31 cellular contexts compared by ENCODE assay signal in the genomic region with DNA sequence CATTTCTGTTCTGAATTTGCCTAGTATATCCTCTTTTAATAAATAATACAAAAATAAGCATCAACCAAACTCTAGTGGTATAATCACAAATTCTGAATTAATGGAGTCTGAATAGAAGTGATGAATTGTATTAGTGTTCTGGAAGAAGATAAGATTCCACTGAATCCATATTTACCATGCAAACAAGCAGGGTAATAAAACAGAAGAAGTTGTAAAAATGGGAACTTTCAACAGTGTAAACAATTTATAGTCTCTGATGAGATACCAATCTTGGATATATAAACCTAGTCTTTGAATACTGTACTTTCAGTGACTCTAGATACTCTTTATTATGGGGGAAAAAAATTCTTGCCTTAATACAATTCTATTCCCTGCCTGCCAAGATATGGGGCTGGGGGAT.
"Had no signal": no experiment of that assay in that cellular context is flagged by ENCODE, and none has a peak within 500 bp of the region (broad histone marks: within the 10 kb centered on the region; RNA-seq: fewer than 3 reads in every experiment).

No MANE protein-coding gene starts in this region.

- DNase-seq: activated CD4-positive, alpha-beta memory T cell treated with anti-CD3 and anti-CD28 coated beads for 36 hours; activated CD4-positive, alpha-beta T cell treated with anti-CD3 and anti-CD28 coated beads for 36 hours; activated CD4-positive, alpha-beta T cell treated with anti-CD3 and anti-CD28 coated beads, Interleukin-2, amount 10 ng/mL, durations not matched to agents 24 days and 14 days; activated CD4-positive, CD25-positive, alpha-beta regulatory T cell; activated CD4-positive, CD25-positive, alpha-beta regulatory T cell treated with anti-CD3 and anti-CD28 coated beads, Interleukin-2, amount 50 U/mL, for 72 hours; activated CD8-positive, alpha-beta memory T cell treated with anti-CD3 and anti-CD28 coated beads, Interleukin-2, amount 10 ng/mL, durations not matched to agents 7 days and 5 days; activated CD8-positive, alpha-beta memory T cell treated with anti-CD3 and anti-CD28 coated beads, Interleukin-2, amount 50 U/mL, for 4 hours; activated CD8-positive, alpha-beta T cell treated with anti-CD3 and anti-CD28 coated beads, Interleukin-2, amount 10 ng/mL, durations not matched to agents 7 days and 5 days; activated effector memory CD4-positive, alpha-beta T cell treated with anti-CD3 and anti-CD28 coated beads, Interleukin-2, amount 50 U/mL, for 16 hours; activated naive CD4-positive, alpha-beta T cell treated with anti-CD3 and anti-CD28 coated beads, Interleukin-2, amount 10 ng/mL, durations not matched to agents 7 days and 5 days; activated naive CD8-positive, alpha-beta T cell treated with anti-CD3 and anti-CD28 coated beads, Interleukin-2, amount 10 ng/mL, durations not matched to agents 7 days and 5 days; activated T-cell treated with anti-CD3 and anti-CD28 coated beads, Interleukin-2, amount 50 U/mL, for 1 hour; activated T-cell treated with anti-CD3 and anti-CD28 coated beads, Interleukin-2, amount 50 U/mL, for 48 hours; anterior cingulate cortex; brain microvascular endothelial cell; dorsolateral prefrontal cortex; effector memory CD4-positive, alpha-beta T cell; erythroblast; foreskin melanocyte; glutamatergic neuron; heart left ventricle; hippocampal formation; T-helper 2 cell had no signal

- H3K36me3 Mint-ChIP-seq: activated CD4-positive, alpha-beta memory T cell treated with anti-CD3 and anti-CD28 coated beads for 36 hours; activated CD8-positive, alpha-beta memory T cell treated with anti-CD3 and anti-CD28 coated beads, Interleukin-2, amount 10 ng/mL, durations not matched to agents 7 days and 5 days; activated naive CD4-positive, alpha-beta T cell treated with anti-CD3 and anti-CD28 coated beads, Interleukin-2, amount 10 ng/mL, durations not matched to agents 7 days and 5 days; activated naive CD4-positive, alpha-beta T cell treated with anti-CD3 and anti-CD28 coated beads, Interleukin-2, amount 50 U/mL, for 72 hours; activated naive CD8-positive, alpha-beta T cell treated with anti-CD3 and anti-CD28 coated beads, Interleukin-2, amount 10 ng/mL, durations not matched to agents 7 days and 5 days had no signal

- H3K9me3 ChIP-seq: esophagus muscularis mucosa, heart left ventricle had no signal

- H3K27me3 Mint-ChIP-seq: activated CD4-positive, alpha-beta memory T cell treated with anti-CD3 and anti-CD28 coated beads for 36 hours; activated CD4-positive, alpha-beta T cell treated with anti-CD3 and anti-CD28 coated beads for 36 hours; activated CD4-positive, alpha-beta T cell treated with anti-CD3 and anti-CD28 coated beads, Interleukin-2, amount 10 ng/mL, durations not matched to agents 24 days and 14 days; activated CD8-positive, alpha-beta memory T cell treated with anti-CD3 and anti-CD28 coated beads, Interleukin-2, amount 10 ng/mL, durations not matched to agents 7 days and 5 days; activated naive CD4-positive, alpha-beta T cell treated with anti-CD3 and anti-CD28 coated beads, Interleukin-2, amount 10 ng/mL, durations not matched to agents 7 days and 5 days; activated naive CD8-positive, alpha-beta T cell treated with anti-CD3 and anti-CD28 coated beads, Interleukin-2, amount 10 ng/mL, durations not matched to agents 7 days and 5 days; central memory CD8-positive, alpha-beta T cell; dendritic cell treated with granulocyte-macrophage colony-stimulating factor and Interleukin-4, amounts not matched to agents 40 ng/mL and 50 ng/mL, for 4 days had no signal

- H3K27me3 ChIP-seq: brain microvascular endothelial cell, dorsolateral prefrontal cortex, esophagus muscularis mucosa, heart left ventricle had no signal

- H3K36me3 ChIP-seq: brain microvascular endothelial cell, esophagus muscularis mucosa, heart left ventricle had no signal

- H3K4me3 ChIP-seq: coronary artery, dorsolateral prefrontal cortex, esophagus muscularis mucosa, heart left ventricle had no signal

- H3K9me3 Mint-ChIP-seq: activated CD4-positive, alpha-beta memory T cell treated with anti-CD3 and anti-CD28 coated beads for 36 hours; activated CD4-positive, alpha-beta T cell treated with anti-CD3 and anti-CD28 coated beads, Interleukin-2, amount 10 ng/mL, durations not matched to agents 24 days and 14 days; activated naive CD4-positive, alpha-beta T cell treated with anti-CD3 and anti-CD28 coated beads, Interleukin-2, amount 10 ng/mL, durations not matched to agents 7 days and 5 days; activated naive CD8-positive, alpha-beta T cell treated with anti-CD3 and anti-CD28 coated beads, Interleukin-2, amount 10 ng/mL, durations not matched to agents 7 days and 5 days; activated T-helper 1 cell treated with anti-CD3 and anti-CD28 coated beads, Interleukin-12 subunit alpha, Interleukin-12 subunit beta, Interleukin-2, Interleukin-4 antibody, amounts not matched to agents 30 ng/mL and 10 ng/mL and 1 ng/mL, durations not matched to agents 14 hours and 24 hours and 36 hours; activated T-helper 2 cell treated with anti-CD3 and anti-CD28 coated beads, Interferon-gamma antibody, Interleukin-2, Interleukin-4, amounts not matched to agents 10 μg/mL and 5 μg/mL and 100 μg/mL, durations not matched to agents 14 hours and 24 hours and 36 hours; central memory CD8-positive, alpha-beta T cell; dendritic cell treated with granulocyte-macrophage colony-stimulating factor and Interleukin-4, amounts not matched to agents 40 ng/mL and 50 ng/mL, for 4 days; endodermal cell had no signal

- H3K4me1 ChIP-seq: esophagus muscularis mucosa, heart left ventricle had no signal

- H3K27ac ChIP-seq: brain microvascular endothelial cell, coronary artery, dorsolateral prefrontal cortex, esophagus muscularis mucosa, heart left ventricle had no signal

- ATAC-seq: activated CD4-positive, alpha-beta T cell treated with anti-CD3 and anti-CD28 coated beads for 36 hours; activated CD8-positive, alpha-beta memory T cell treated with anti-CD3 and anti-CD28 coated beads, Interleukin-2, amount 10 ng/mL, durations not matched to agents 7 days and 5 days; activated CD8-positive, alpha-beta T cell treated with anti-CD3 and anti-CD28 coated beads, Interleukin-2, amount 10 ng/mL, durations not matched to agents 7 days and 5 days; activated naive CD4-positive, alpha-beta T cell treated with anti-CD3 and anti-CD28 coated beads, Interleukin-2, amount 50 U/mL, for 72 hours; heart left ventricle had no signal

- H3K4me3 Mint-ChIP-seq: activated CD4-positive, alpha-beta memory T cell treated with anti-CD3 and anti-CD28 coated beads for 36 hours; activated CD4-positive, alpha-beta T cell treated with anti-CD3 and anti-CD28 coated beads for 36 hours; activated CD4-positive, alpha-beta T cell treated with anti-CD3 and anti-CD28 coated beads, Interleukin-2, amount 10 ng/mL, durations not matched to agents 24 days and 14 days; activated CD8-positive, alpha-beta memory T cell treated with anti-CD3 and anti-CD28 coated beads, Interleukin-2, amount 10 ng/mL, durations not matched to agents 7 days and 5 days; activated CD8-positive, alpha-beta T cell treated with anti-CD3 and anti-CD28 coated beads, Interleukin-2, amount 10 ng/mL, durations not matched to agents 7 days and 5 days; activated naive CD4-positive, alpha-beta T cell treated with anti-CD3 and anti-CD28 coated beads, Interleukin-2, amount 10 ng/mL, durations not matched to agents 7 days and 5 days; activated naive CD8-positive, alpha-beta T cell treated with anti-CD3 and anti-CD28 coated beads, Interleukin-2, amount 10 ng/mL, durations not matched to agents 7 days and 5 days; activated T-helper 1 cell treated with anti-CD3 and anti-CD28 coated beads, Interleukin-12 subunit alpha, Interleukin-12 subunit beta, Interleukin-2, Interleukin-4 antibody, amounts not matched to agents 30 ng/mL and 10 ng/mL and 1 ng/mL, durations not matched to agents 14 hours and 24 hours and 36 hours; central memory CD8-positive, alpha-beta T cell; dendritic cell treated with granulocyte-macrophage colony-stimulating factor and Interleukin-4, amounts not matched to agents 40 ng/mL and 50 ng/mL, for 4 days; endodermal cell had no signal

- H3K27ac Mint-ChIP-seq: activated CD4-positive, alpha-beta memory T cell treated with anti-CD3 and anti-CD28 coated beads for 36 hours; activated CD4-positive, alpha-beta T cell treated with anti-CD3 and anti-CD28 coated beads for 36 hours; activated CD4-positive, alpha-beta T cell treated with anti-CD3 and anti-CD28 coated beads, Interleukin-2, amount 10 ng/mL, durations not matched to agents 24 days and 14 days; activated CD8-positive, alpha-beta memory T cell treated with anti-CD3 and anti-CD28 coated beads, Interleukin-2, amount 10 ng/mL, durations not matched to agents 7 days and 5 days; activated CD8-positive, alpha-beta T cell treated with anti-CD3 and anti-CD28 coated beads, Interleukin-2, amount 10 ng/mL, durations not matched to agents 7 days and 5 days; activated naive CD4-positive, alpha-beta T cell treated with anti-CD3 and anti-CD28 coated beads, Interleukin-2, amount 10 ng/mL, durations not matched to agents 7 days and 5 days; activated naive CD4-positive, alpha-beta T cell treated with anti-CD3 and anti-CD28 coated beads, Interleukin-2, amount 50 U/mL, for 72 hours; activated naive CD8-positive, alpha-beta T cell treated with anti-CD3 and anti-CD28 coated beads, Interleukin-2, amount 10 ng/mL, durations not matched to agents 7 days and 5 days; activated T-helper 1 cell treated with anti-CD3 and anti-CD28 coated beads, Interleukin-12 subunit alpha, Interleukin-12 subunit beta, Interleukin-2, Interleukin-4 antibody, amounts not matched to agents 30 ng/mL and 10 ng/mL and 1 ng/mL, durations not matched to agents 14 hours and 24 hours and 36 hours; activated T-helper 2 cell treated with anti-CD3 and anti-CD28 coated beads, Interferon-gamma antibody, Interleukin-2, Interleukin-4, amounts not matched to agents 10 μg/mL and 5 μg/mL and 100 μg/mL, durations not matched to agents 14 hours and 24 hours and 36 hours; dendritic cell treated with granulocyte-macrophage colony-stimulating factor and Interleukin-4, amounts not matched to agents 40 ng/mL and 50 ng/mL, for 4 days; endodermal cell had no signal

- H3K4me1 Mint-ChIP-seq: central memory CD8-positive, alpha-beta T cell had no signal
